In the genomic region with DNA sequence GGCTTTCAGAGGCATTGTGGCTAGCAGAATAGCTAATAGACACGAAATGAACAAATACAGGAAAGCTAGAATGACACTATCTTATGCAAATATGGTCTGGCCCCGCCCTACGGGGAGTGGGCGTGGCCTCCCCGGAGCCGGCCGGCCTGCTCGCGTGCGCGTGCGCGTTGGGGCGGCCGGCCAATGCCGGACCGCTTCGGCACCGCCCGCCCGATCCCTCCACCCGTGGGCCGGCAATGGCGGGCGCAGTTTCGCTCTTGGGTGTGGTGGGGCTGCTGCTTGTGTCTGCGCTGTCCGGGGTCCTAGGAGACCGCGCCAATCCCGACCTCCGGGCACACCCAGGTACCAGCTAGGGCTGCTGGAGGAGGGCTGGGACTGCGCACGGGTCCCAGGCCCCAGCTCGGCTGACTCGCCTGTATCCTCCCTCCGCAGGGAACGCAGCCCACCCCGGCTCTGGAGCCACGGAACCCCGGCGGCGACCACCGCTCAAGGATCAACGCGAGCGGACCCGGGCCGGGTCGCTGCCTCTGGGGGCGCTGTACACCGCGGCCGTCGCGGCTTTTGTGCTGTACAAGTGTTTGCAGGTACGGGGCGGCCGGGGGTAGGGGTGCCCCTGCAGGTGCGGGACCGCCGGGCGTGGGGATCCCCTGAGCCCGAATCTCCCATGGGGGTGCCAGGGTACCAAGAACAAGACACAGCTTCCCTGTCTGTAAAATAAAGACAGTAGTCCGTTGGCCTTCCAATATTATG, we compare ENCODE assay signal across 8 cellular contexts. TPM values are rescaled to one million over a fixed set of nuclear protein-coding genes. Genes with fewer than 3 reads are reported as not detected.
DNase-seq lines count a peak whose midpoint lies in the region; ATAC-seq lines count a peak whose summit lies in the region.

A gene with protein sequence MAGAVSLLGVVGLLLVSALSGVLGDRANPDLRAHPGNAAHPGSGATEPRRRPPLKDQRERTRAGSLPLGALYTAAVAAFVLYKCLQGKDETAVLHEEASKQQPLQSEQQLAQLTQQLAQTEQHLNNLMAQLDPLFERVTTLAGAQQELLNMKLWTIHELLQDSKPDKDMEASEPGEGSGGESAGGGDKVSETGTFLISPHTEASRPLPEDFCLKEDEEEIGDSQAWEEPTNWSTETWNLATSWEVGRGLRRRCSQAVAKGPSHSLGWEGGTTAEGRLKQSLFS (plus strand): TSS at position 149 of the 750 bp plus-strand sequence. CDS start 88 bp downstream, at position 237.

- H3K4me1 Mint-ChIP-seq in T-helper 2 cell treated with Interferon-gamma antibody and Interleukin-4, amounts not matched to agents 5 μg/mL and 100 μg/mL, for 36 hours (ENCODE audit: low read depth), result peaks cover 61% of the 10 kb centered on the region

- no peaks in the 10 kb centered on the region for H3K9me3 ChIP-seq in right cardiac atrium (ENCODE audit: control insufficient read depth, low read length)

- peak within 1 kb of the TSS; percentile 99 for H3K27ac ChIP-seq in right cardiac atrium (ENCODE audit: low read length)

- no peaks in the 10 kb centered on the region for H3K27me3 ChIP-seq in right cardiac atrium (ENCODE audit: control insufficient read depth, insufficient read depth)

- ATAC-seq in GM18499 (IDR thresholded peaks at IDR 0.05; ENCODE audit: insufficient read depth, unreplicated experiment) (peak; percentile 31), HG02870 (IDR thresholded peaks at IDR 0.05; ENCODE audit: unreplicated experiment) (peak; percentile 59), right cardiac atrium (peak; percentile 84 to 86)

- DNase-seq in NCI-H1694 (lab: John Stamatoyannopoulos, UW) (peak; percentile 84), anterior cingulate cortex (lab: John Stamatoyannopoulos, UW) (peak in 57 of 58 donors; percentile 30 to 93 (median 78)), right cardiac atrium (peak; percentile 88 to 95 (median 95)), renal cortical epithelial cell (ENCODE audit: low read depth) (no peak), GOT3 (lab: John Stamatoyannopoulos, UW) (no peak)
- peak; percentile 86 for DNase-seq in T-helper 2 cell treated with Interferon-gamma antibody and Interleukin-4, amounts not matched to agents 5 μg/mL and 100 μg/mL, for 36 hours (ENCODE audit: low spot score)

- H3K27ac Mint-ChIP-seq in T-helper 2 cell treated with Interferon-gamma antibody and Interleukin-4, amounts not matched to agents 5 μg/mL and 100 μg/mL, for 36 hours, result peak within 1 kb of the TSS; percentile 99

- intact Hi-C loops in right cardiac atrium (cut with DNase I), result loop anchor here in 1 of 4 donors (5.0 kb wide), 1 partner anchor 89 kb away; the partner anchor contains the start of genes GBA2 and RGP1

- under 1% methylated on average over 65 of the region's 65 CpGs for WGBS in right cardiac atrium

- peaks cover 36% of the 10 kb centered on the region for H3K36me3 Mint-ChIP-seq in T-helper 2 cell treated with Interferon-gamma antibody and Interleukin-4, amounts not matched to agents 5 μg/mL and 100 μg/mL, for 36 hours (ENCODE audit: low read depth)

- peak within 1 kb of the TSS; percentile 89 for H3K4me3 Mint-ChIP-seq in T-helper 2 cell treated with Interferon-gamma antibody and Interleukin-4, amounts not matched to agents 5 μg/mL and 100 μg/mL, for 36 hours

- H3K27me3 Mint-ChIP-seq in T-helper 2 cell treated with Interferon-gamma antibody and Interleukin-4, amounts not matched to agents 5 μg/mL and 100 μg/mL, for 36 hours (ENCODE audit: low read depth), result peaks cover 6% of the 10 kb centered on the region

- no peaks in the 10 kb centered on the region for H3K9me3 Mint-ChIP-seq in T-helper 2 cell treated with Interferon-gamma antibody and Interleukin-4, amounts not matched to agents 5 μg/mL and 100 μg/mL, for 36 hours

- H3K4me3 ChIP-seq in right cardiac atrium (ENCODE audit: low read length), result peak within 1 kb of the TSS; percentile 85

- H3K4me1 ChIP-seq in right cardiac atrium (ENCODE audit: control insufficient read depth, insufficient read depth, low read length), result no peaks in the 10 kb centered on the region

RNA-seq across cellular contexts. Expression of the gene that starts here (rescaled TPM):
- 10 to 100 TPM; 54.7 to 61.6 (median 60.1) TPM for total RNA-seq in right cardiac atrium
- 75.0 TPM for polyA plus RNA-seq in right cardiac atrium
- total RNA-seq in renal cortical epithelial cell, result 11.9 and 24.8 TPM in 2 replicates

Comparison
In these comparisons a context has a peak if more than half of its experiments do, and no peak if none do; other contexts are left out.
1. ATAC-seq: peak in every context shown above with its lines; median percentile 85 in right cardiac atrium; 59 in HG02870; 31 in GM18499.
2. DNase-seq: peak in NCI-H1694 (single experiment), T-helper 2 cell treated with Interferon-gamma antibody and Interleukin-4, amounts not matched to agents 5 μg/mL and 100 μg/mL, for 36 hours (single experiment), anterior cingulate cortex (57 of 58) and right cardiac atrium (3 of 3); none in renal cortical epithelial cell (single experiment) and GOT3 (single experiment).